1 cellular context compared by ENCODE assay signal in genomic region chrX:48957827-48958634, GRCh38.
TF ChIP-seq lines count a peak whose summit lies in the region.

No MANE protein-coding gene starts in this region.

TF ChIP-seq in HEK293, 187 proteins besides CTCF, POLR2A, EP300 and RAD21 (continued from another document):
- TF ChIP-seq, protein P1, sequence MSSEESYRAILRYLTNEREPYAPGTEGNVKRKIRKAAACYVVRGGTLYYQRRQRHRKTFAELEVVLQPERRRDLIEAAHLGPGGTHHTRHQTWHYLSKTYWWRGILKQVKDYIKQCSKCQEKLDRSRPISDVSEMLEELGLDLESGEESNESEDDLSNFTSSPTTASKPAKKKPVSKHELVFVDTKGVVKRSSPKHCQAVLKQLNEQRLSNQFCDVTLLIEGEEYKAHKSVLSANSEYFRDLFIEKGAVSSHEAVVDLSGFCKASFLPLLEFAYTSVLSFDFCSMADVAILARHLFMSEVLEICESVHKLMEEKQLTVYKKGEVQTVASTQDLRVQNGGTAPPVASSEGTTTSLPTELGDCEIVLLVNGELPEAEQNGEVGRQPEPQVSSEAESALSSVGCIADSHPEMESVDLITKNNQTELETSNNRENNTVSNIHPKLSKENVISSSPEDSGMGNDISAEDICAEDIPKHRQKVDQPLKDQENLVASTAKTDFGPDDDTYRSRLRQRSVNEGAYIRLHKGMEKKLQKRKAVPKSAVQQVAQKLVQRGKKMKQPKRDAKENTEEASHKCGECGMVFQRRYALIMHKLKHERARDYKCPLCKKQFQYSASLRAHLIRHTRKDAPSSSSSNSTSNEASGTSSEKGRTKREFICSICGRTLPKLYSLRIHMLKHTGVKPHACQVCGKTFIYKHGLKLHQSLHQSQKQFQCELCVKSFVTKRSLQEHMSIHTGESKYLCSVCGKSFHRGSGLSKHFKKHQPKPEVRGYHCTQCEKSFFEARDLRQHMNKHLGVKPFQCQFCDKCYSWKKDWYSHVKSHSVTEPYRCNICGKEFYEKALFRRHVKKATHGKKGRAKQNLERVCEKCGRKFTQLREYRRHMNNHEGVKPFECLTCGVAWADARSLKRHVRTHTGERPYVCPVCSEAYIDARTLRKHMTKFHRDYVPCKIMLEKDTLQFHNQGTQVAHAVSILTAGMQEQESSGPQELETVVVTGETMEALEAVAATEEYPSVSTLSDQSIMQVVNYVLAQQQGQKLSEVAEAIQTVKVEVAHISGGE (tag by site-specific recombination; conservative IDR thresholded peaks at IDR 0.05; ENCODE audit: low read depth): peak; percentile 89
- peak; percentile 50 for TF ChIP-seq GLIS2 (tag by site-specific recombination; IDR thresholded peaks at IDR 0.05)
